14 cellular contexts compared by ENCODE assay signal in genomic region chr10:76523798-76524231, GRCh38.
A peak's percentile ranks its signal among the peaks of the same experiment; 100 is the strongest.
DNase-seq lines count a peak whose midpoint lies in the region; ATAC-seq and TF ChIP-seq lines count a peak whose summit lies in the region.
"Had no signal": no experiment of that assay in that cellular context is flagged by ENCODE, and none has a peak within 500 bp of the region (broad histone marks: within the 10 kb centered on the region; RNA-seq: fewer than 3 reads in every experiment).

No MANE protein-coding gene starts in this region.

- in situ Hi-C loops in transverse colon (cut with MboI; ENCODE audit: low pct_ligation_motif_present in 1 of 4, low pct_unique_long_range_greater_than_20kb in 1 of 4, low sequenced_read_pairs in 3 of 4): no loop called here

- peak; percentile 36 for TF ChIP-seq EP300 in transverse colon (IDR thresholded peaks at IDR 0.05; ENCODE audit: low read depth)

- intact Hi-C loops in ascending aorta (cut with DNase I): no loop called here
- intact Hi-C loops in esophagus squamous epithelium (cut with DNase I): no loop called here
- intact Hi-C loops in transverse colon (cut with DNase I; ENCODE audit: low total_unique reads): loop anchor here (1.0 to 10.0 kb wide), 3 partner anchors 127 to 451 kb away; no protein-coding TSS in a partner anchor

- H3K27ac ChIP-seq in ascending aorta (peak overlapping the region; percentile 35 to 38), esophagus squamous epithelium (peak overlapping the region in 3 of 4 donors; percentile 12 to 67 (median 35)), muscle layer of colon (ENCODE audit: low read depth, low read length) (peak overlapping the region; percentile 19), transverse colon (peak overlapping the region; percentile 21 to 82 (median 60))

- TF ChIP-seq CTCF in ascending aorta (IDR thresholded peaks at IDR 0.05): no peak
- TF ChIP-seq CTCF in esophagus squamous epithelium (IDR thresholded peaks at IDR 0.05): no peak
- TF ChIP-seq CTCF in transverse colon (IDR thresholded peaks at IDR 0.05): no peak

- no peak for TF ChIP-seq POLR2A in esophagus squamous epithelium (IDR thresholded peaks at IDR 0.05)
- TF ChIP-seq POLR2A in transverse colon (IDR thresholded peaks at IDR 0.05): no peak

- peaks cover 2 to 4% of the 10 kb centered on the region in 2 donors for H3K4me1 ChIP-seq in ascending aorta
- peaks cover 0 to 5% (median 0%) of the 10 kb centered on the region in 3 donors for H3K4me1 ChIP-seq in esophagus squamous epithelium
- peaks cover 33% of the 10 kb centered on the region for H3K4me1 ChIP-seq in muscle layer of colon (ENCODE audit: insufficient read depth, low read length)
- H3K4me1 ChIP-seq in transverse colon: peaks cover 0 to 12% (median 0%) of the 10 kb centered on the region in 4 donors

- ATAC-seq in GM18511 (IDR thresholded peaks at IDR 0.05; ENCODE audit: unreplicated experiment): no peak
- ATAC-seq in GM18517 (IDR thresholded peaks at IDR 0.05; ENCODE audit: unreplicated experiment): no peak
- ATAC-seq: HepG2 had no signal

- WGBS in esophagus squamous epithelium, 2 donors: 52 to 73% methylated on average over 4 of the region's 4 CpGs
- WGBS in transverse colon (ENCODE audit: low coverage in 1 of 2), 2 donors: 65 to 78% methylated on average over 3 to 4 of the region's 4 CpGs

- no peak overlapping the region for H3K9ac ChIP-seq in muscle layer of colon (ENCODE audit: low read length)

- no peak for DNase-seq in ascending aorta (ENCODE audit: low spot score in 2 of 2)
- DNase-seq in esophagus squamous epithelium (lab: John Stamatoyannopoulos, UW): no peak
- no peak for DNase-seq in transverse colon
- DNase-seq in stimulated activated CD4-positive, alpha-beta T cell treated with anti-CD3 and anti-CD28 coated beads, Interleukin-4, amount 100 ng/mL, for 24 hours: no peak
- DNase-seq in NCI-H1694 (lab: John Stamatoyannopoulos, UW): no peak
- DNase-seq: CD4-positive, CD25-positive, alpha-beta regulatory T cell; DMS79 treated with DMSO at 0.1 percent for 48 hours; GF-D8; MG63; NCI-H1092 treated with DMSO at 0.1 percent for 48 hours had no signal

- H3K9me3 ChIP-seq in ascending aorta: no peaks in the 10 kb centered on the region
- no peaks in the 10 kb centered on the region for H3K9me3 ChIP-seq in esophagus squamous epithelium
- H3K9me3 ChIP-seq in muscle layer of colon (ENCODE audit: low read length): no peaks in the 10 kb centered on the region
- no peaks in the 10 kb centered on the region for H3K9me3 ChIP-seq in transverse colon
- H3K9me3 ChIP-seq: MG63 had no signal

- H3K4me3 ChIP-seq in ascending aorta (no peak overlapping the region), esophagus squamous epithelium (no peak overlapping the region), muscle layer of colon (ENCODE audit: low read depth in 1 of 2, low read length in 2 of 2) (no peak overlapping the region), transverse colon (no peak overlapping the region)
- H3K4me3 ChIP-seq: MG63 had no signal

- H3K36me3 ChIP-seq in ascending aorta (no peaks in the 10 kb centered on the region), esophagus squamous epithelium (no peaks in the 10 kb centered on the region), muscle layer of colon (ENCODE audit: insufficient read depth, low read length) (no peaks in the 10 kb centered on the region), transverse colon (no peaks in the 10 kb centered on the region)
- H3K36me3 ChIP-seq: MG63 had no signal

- no peaks in the 10 kb centered on the region for H3K27me3 ChIP-seq in ascending aorta
- H3K27me3 ChIP-seq in esophagus squamous epithelium: no peaks in the 10 kb centered on the region
- H3K27me3 ChIP-seq in muscle layer of colon (ENCODE audit: control insufficient read depth in 1 of 2, insufficient read depth in 2 of 2, low read length in 2 of 2): no peaks in the 10 kb centered on the region
- H3K27me3 ChIP-seq in transverse colon: no peaks in the 10 kb centered on the region
- H3K27me3 ChIP-seq: MG63 had no signal
